ENCODE assay signal across 8 cellular contexts in the genomic region with DNA sequence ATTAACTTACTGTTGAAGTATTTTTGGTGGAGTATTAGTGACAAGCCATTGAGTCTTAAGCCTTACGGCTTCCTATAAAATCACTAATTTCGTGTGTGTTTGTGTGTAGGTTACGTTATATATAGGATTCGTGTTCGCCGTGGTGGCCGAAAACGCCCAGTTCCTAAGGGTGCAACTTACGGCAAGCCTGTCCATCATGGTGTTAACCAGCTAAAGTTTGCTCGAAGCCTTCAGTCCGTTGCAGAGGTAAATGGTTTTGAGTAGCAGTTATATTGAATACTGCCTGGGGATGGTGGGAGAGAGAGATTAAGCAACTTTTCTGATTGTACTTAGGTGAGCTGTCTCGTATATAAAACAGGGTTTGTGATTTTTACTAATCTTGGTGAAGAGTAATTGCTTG. TPM values are rescaled to one million over a fixed set of nuclear protein-coding genes. Genes with fewer than 3 reads are reported as not detected.
A peak's percentile ranks its signal among the peaks of the same experiment; 100 is the strongest.
DNase-seq lines count a peak whose midpoint lies in the region; ATAC-seq and TF ChIP-seq lines count a peak whose summit lies in the region.
"Not testable (repeated sequence)": the region's sequence is repeated elsewhere in the genome, so short reads cannot be mapped to it uniquely, and the experiment has no call there.

No MANE protein-coding gene starts in this region.

- not testable (repeated sequence) for DNase-seq in GM12864 (ENCODE audit: low read depth); activated T-cell treated with anti-CD3 and anti-CD28 coated beads, Interleukin-2, amount 50 U/mL, for 4 hours; choroid plexus epithelial cell (ENCODE audit: low read depth); cardiac muscle cell (ENCODE audit: low read depth in 1 of 2, low spot score in 1 of 2); gastrocnemius medialis; vagina (ENCODE audit: extremely low spot score in 2 of 2)

- H3K36me3 ChIP-seq in OCI-LY1 (ENCODE audit: insufficient read depth, low read length) (peaks cover 46% of the 10 kb centered on the region), cardiac muscle cell (peaks cover 21% of the 10 kb centered on the region), gastrocnemius medialis (peaks cover 0 to 28% of the 10 kb centered on the region in 2 donors), vagina (peaks cover 0 to 27% of the 10 kb centered on the region in 2 donors)

- TF ChIP-seq CTCF in GM12864 (IDR thresholded peaks at IDR 0.05; ENCODE audit: low read depth, low read length, missing control alignments); OCI-LY1 (IDR thresholded peaks at IDR 0.05; ENCODE audit: low read length); choroid plexus epithelial cell (conservative IDR thresholded peaks at IDR 0.05; ENCODE audit: low read depth, low read length); cardiac muscle cell (IDR thresholded peaks at IDR 0.05; ENCODE audit: low read depth, low read length); gastrocnemius medialis (IDR thresholded peaks at IDR 0.05 in 4 of 5, conservative IDR thresholded peaks at IDR 0.05 in 1 of 5); vagina (IDR thresholded peaks at IDR 0.05): not testable (repeated sequence)

- peaks cover 13% of the 10 kb centered on the region for H3K79me2 ChIP-seq in OCI-LY1 (ENCODE audit: insufficient read depth, low read length)

- H3F3A ChIP-seq in OCI-LY1 (ENCODE audit: insufficient read depth, low read length): peaks cover 13% of the 10 kb centered on the region

- not testable (repeated sequence) for H3K9me2 ChIP-seq in OCI-LY1 (ENCODE audit: low read depth, low read length)

- in situ Hi-C loops in gastrocnemius medialis (cut with MboI; ENCODE audit: low sequenced_read_pairs in 4 of 4): not testable (repeated sequence)

- peak overlapping the region; percentile 100 for H3K4me2 ChIP-seq in OCI-LY1 (ENCODE audit: low read length)

- not testable (repeated sequence) for H4K20me1 ChIP-seq in OCI-LY1 (ENCODE audit: insufficient read depth, low read length)

- H3K4me1 ChIP-seq in OCI-LY1 (ENCODE audit: insufficient read depth, low read length, severe bottlenecking) (peaks cover 26% of the 10 kb centered on the region), cardiac muscle cell (ENCODE audit: low read depth) (peaks cover 13% of the 10 kb centered on the region), mononuclear cell (ENCODE audit: insufficient read depth, low read length) (peaks cover 33% of the 10 kb centered on the region), gastrocnemius medialis (peaks cover 30 to 37% of the 10 kb centered on the region in 2 donors), vagina (peaks cover 48% of the 10 kb centered on the region)

- not testable (repeated sequence) for H3K9me3 ChIP-seq in OCI-LY1 (ENCODE audit: low read length); cardiac muscle cell (ENCODE audit: low read depth); mononuclear cell (ENCODE audit: low read depth, low read length); gastrocnemius medialis; vagina

- H3K27me3 Mint-ChIP-seq in activated T-cell treated with anti-CD3 and anti-CD28 coated beads, Interleukin-2, amount 50 U/mL, for 4 hours (ENCODE audit: low read depth): not testable (repeated sequence)

- H3K27me3 ChIP-seq in OCI-LY1 (ENCODE audit: insufficient read depth, low read length); cardiac muscle cell; mononuclear cell (ENCODE audit: insufficient read depth, low read length); gastrocnemius medialis; vagina: not testable (repeated sequence)

- TF ChIP-seq POLR2A in gastrocnemius medialis (IDR thresholded peaks at IDR 0.05); vagina (IDR thresholded peaks at IDR 0.05): not testable (repeated sequence)

- H3K4me3 ChIP-seq in GM12864 (ENCODE audit: low read depth, low read length) (peak overlapping the region; percentile 62), OCI-LY1 (ENCODE audit: low read depth, low read length, poor library complexity, severe bottlenecking) (peak overlapping the region; percentile 90), choroid plexus epithelial cell (ENCODE audit: low read depth, low read length) (peak overlapping the region; percentile 99), cardiac muscle cell (peak overlapping the region; percentile 75), mononuclear cell (ENCODE audit: low read length) (peak overlapping the region; percentile 94), gastrocnemius medialis (peak overlapping the region; percentile 83 to 96 (median 93)), vagina (peak overlapping the region; percentile 87 to 96)

- ATAC-seq in activated T-cell treated with anti-CD3 and anti-CD28 coated beads, Interleukin-2, amount 50 U/mL, for 4 hours; gastrocnemius medialis: not testable (repeated sequence)

- intact Hi-C loops in gastrocnemius medialis (cut with DNase I; ENCODE audit: low total_unique reads): loop anchor here (1.0 kb wide), 1 partner anchor 110 kb away; no protein-coding TSS in a partner anchor
- intact Hi-C loops in vagina (cut with DNase I): not testable (repeated sequence)

- not testable (repeated sequence) for H3K9me3 Mint-ChIP-seq in activated T-cell treated with anti-CD3 and anti-CD28 coated beads, Interleukin-2, amount 50 U/mL, for 4 hours

- peaks cover 47% of the 10 kb centered on the region for H3K4me1 Mint-ChIP-seq in activated T-cell treated with anti-CD3 and anti-CD28 coated beads, Interleukin-2, amount 50 U/mL, for 4 hours (ENCODE audit: low read depth)

- peak overlapping the region; percentile 83 for H3K27ac ChIP-seq in OCI-LY1 (ENCODE audit: low read depth, low read length, poor library complexity, severe bottlenecking)
- peak overlapping the region; percentile 19 for H3K27ac ChIP-seq in cardiac muscle cell
- H3K27ac ChIP-seq in gastrocnemius medialis: peak overlapping the region; percentile 91 to 96 (median 92)
- H3K27ac ChIP-seq in vagina: peak overlapping the region; percentile 81

- peaks cover 41% of the 10 kb centered on the region for H3K36me3 Mint-ChIP-seq in activated T-cell treated with anti-CD3 and anti-CD28 coated beads, Interleukin-2, amount 50 U/mL, for 4 hours (ENCODE audit: insufficient read depth)

- H3K9ac ChIP-seq in OCI-LY1 (ENCODE audit: low read length): peak overlapping the region; percentile 95

- H2AFZ ChIP-seq in OCI-LY1 (ENCODE audit: low read length): not testable (repeated sequence)

- H3K4me3 Mint-ChIP-seq in activated T-cell treated with anti-CD3 and anti-CD28 coated beads, Interleukin-2, amount 50 U/mL, for 4 hours: peak overlapping the region; percentile 100

RNA-seq across cellular contexts. Expression of gene RPL15, which starts 1.4 kb away (rescaled TPM):
- 1,000 to 10,000 TPM; 2,279 to 2,502 (median 2,371) TPM for total RNA-seq in activated T-cell treated with anti-CD3 and anti-CD28 coated beads, Interleukin-2, amount 50 U/mL, for 4 hours
- total RNA-seq in cardiac muscle cell (2,722 and 3,253 TPM in 2 replicates), mononuclear cell (3,750 TPM), gastrocnemius medialis (1,000 to 10,000 TPM; 1,370 to 1,628 (median 1,557) TPM), vagina (2,641 TPM)
- polyA plus RNA-seq in cardiac muscle cell: 1,419 and 1,837 TPM in 2 replicates

RNA-seq across cellular contexts. Expression of gene NKIRAS1, which starts 1.5 kb away (rescaled TPM):
- 1 to 10 TPM; 5.5 to 7.4 (median 5.7) TPM for total RNA-seq in activated T-cell treated with anti-CD3 and anti-CD28 coated beads, Interleukin-2, amount 50 U/mL, for 4 hours
- 18.1 and 20.2 TPM in 2 replicates for total RNA-seq in cardiac muscle cell
- 28.0 and 34.4 TPM in 2 replicates for polyA plus RNA-seq in cardiac muscle cell
- total RNA-seq in mononuclear cell: 5.1 TPM
- 10 to 100 TPM; 25.1 to 42.1 (median 34.7) TPM for total RNA-seq in gastrocnemius medialis
- 9.1 TPM for total RNA-seq in vagina

RNA-seq across cellular contexts. Expression of gene NR1D2, which starts 26.8 kb away (rescaled TPM):
- 1 to 10 TPM; 5.4 to 6.5 (median 6.0) TPM for total RNA-seq in activated T-cell treated with anti-CD3 and anti-CD28 coated beads, Interleukin-2, amount 50 U/mL, for 4 hours
- total RNA-seq in cardiac muscle cell: 11.9 and 18.8 TPM in 2 replicates
- polyA plus RNA-seq in cardiac muscle cell: 12.5 and 26.9 TPM in 2 replicates
- total RNA-seq in mononuclear cell: 138 TPM
- 10 to 100 TPM; 27.1 to 62.7 (median 51.2) TPM for total RNA-seq in gastrocnemius medialis
- total RNA-seq in vagina: 19.4 TPM

Comparison
In these comparisons a context has a peak if more than half of its experiments do, and no peak if none do; other contexts are left out.
1. H3K27ac ChIP-seq: peak in every context shown above with its lines; median percentile 92 in gastrocnemius medialis; 83 in OCI-LY1; 81 in vagina; 19 in cardiac muscle cell.